ENCODE assay signal across 25 cellular contexts in the genomic region with DNA sequence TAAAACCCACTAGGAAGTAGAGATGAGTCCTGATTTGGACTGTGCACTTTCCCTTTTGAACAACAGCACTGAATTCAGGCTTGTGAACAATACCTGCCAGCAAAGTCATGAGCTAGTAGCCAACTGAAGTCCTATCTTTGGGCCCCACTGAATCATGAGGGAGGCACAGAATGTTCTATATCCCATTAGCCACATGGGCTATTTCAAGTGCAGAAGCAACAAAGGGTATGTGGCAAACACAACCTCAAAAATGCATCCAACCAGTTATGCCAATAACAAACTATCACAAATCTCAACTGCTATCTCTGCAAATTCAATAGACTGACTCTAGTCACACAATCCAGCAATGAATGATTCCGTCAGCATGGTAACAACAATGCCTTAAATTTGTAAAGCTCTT.
DNase-seq lines count a peak whose midpoint lies in the region; ATAC-seq and TF ChIP-seq lines count a peak whose summit lies in the region.
"Had no signal": no experiment of that assay in that cellular context is flagged by ENCODE, and none has a peak within 500 bp of the region (broad histone marks: within the 10 kb centered on the region; RNA-seq: fewer than 3 reads in every experiment).

No MANE protein-coding gene starts in this region.

- H3K9ac ChIP-seq in GM23248 (no peak overlapping the region), adipocyte (ENCODE audit: low read length) (no peak overlapping the region)
- H3K9ac ChIP-seq: BLaER1 treated with 17β-estradiol and CSF1 and Interleukin-3, amounts not matched to agents 10 nM and 100 nM had no signal

- H3K9me3 ChIP-seq in GM23248 (ENCODE audit: low read depth) = no peaks in the 10 kb centered on the region
- H3K9me3 ChIP-seq in adipocyte (ENCODE audit: control insufficient read depth, low read length) = no peaks in the 10 kb centered on the region
- H3K9me3 ChIP-seq in right cardiac atrium (ENCODE audit: control insufficient read depth, low read length) = no peaks in the 10 kb centered on the region
- H3K9me3 ChIP-seq: BLaER1 treated with 17β-estradiol and CSF1 and Interleukin-3, amounts not matched to agents 10 nM and 100 nM; MG63; SJSA1 had no signal

- ATAC-seq in GM21529 (IDR thresholded peaks at IDR 0.05; ENCODE audit: unreplicated experiment) (no peak), HG03139 (IDR thresholded peaks at IDR 0.05; ENCODE audit: unreplicated experiment) (no peak), right cardiac atrium (no peak)
- ATAC-seq: HepG2 had no signal

- no peak overlapping the region for H3K4me2 ChIP-seq in GM23248 (ENCODE audit: unreplicated experiment)
- H3K4me2 ChIP-seq: BLaER1 treated with 17β-estradiol and CSF1 and Interleukin-3, amounts not matched to agents 10 nM and 100 nM; PC-9 had no signal

- H3F3A ChIP-seq in GM23248 (ENCODE audit: insufficient read depth) = peaks cover 11% of the 10 kb centered on the region

- no peaks in the 10 kb centered on the region for H3K79me2 ChIP-seq in GM23248 (ENCODE audit: insufficient read depth)

- 89 to 96% methylated on average over 1 of the region's 1 CpG for WGBS in GM23248 (ENCODE audit: low coverage in 1 of 2, low lambda C conversion rate in 2 of 2, missing lambda C conversion rate in 2 of 2), 2 experiments
- 92% methylated on average over 1 of the region's 1 CpG for WGBS in right cardiac atrium

- no peaks in the 10 kb centered on the region for H3K9me2 ChIP-seq in GM23248 (ENCODE audit: insufficient read depth)

- H3K27me3 ChIP-seq in GM23248 (replicated peaks; ENCODE audit: insufficient read depth) (no peaks in the 10 kb centered on the region), adipocyte (replicated peaks; ENCODE audit: control insufficient read depth, insufficient read depth, low read length) (no peaks in the 10 kb centered on the region), right cardiac atrium (ENCODE audit: control insufficient read depth, insufficient read depth) (no peaks in the 10 kb centered on the region)
- H3K27me3 ChIP-seq: BLaER1 treated with 17β-estradiol and CSF1 and Interleukin-3, amounts not matched to agents 10 nM and 100 nM; MG63; SJSA1 had no signal

- peak; percentile 16 for DNase-seq in GM23248
- peak; percentile 11 for DNase-seq in adipocyte (ENCODE audit: low read depth)
- peak; percentile 16 for DNase-seq in fibroblast of gingiva (ENCODE audit: low read depth)
- peak; percentile 29 to 44 for DNase-seq in foreskin fibroblast
- no peak for DNase-seq in stimulated activated CD4-positive, alpha-beta T cell treated with anti-CD3 and anti-CD28 coated beads, Interleukin-2, amount 100 ng/mL, for 24 hours
- DNase-seq in right cardiac atrium = no peak
- DNase-seq: AML-193; CD4-positive, alpha-beta memory T cell; COR-L47; DMS53; KBM-7; MG63; NCI-H1105 treated with DMSO at 0.1 percent for 48 hours; NCI-H146; NCI-H1930; NCI-H2107; NCI-H524 treated with DMSO at 0.1 percent for 48 hours; NCI-H82; PC-9; Right ventricle myocardium superior had no signal

- no peak overlapping the region for H3K27ac ChIP-seq in GM23248
- no peak overlapping the region for H3K27ac ChIP-seq in right cardiac atrium (ENCODE audit: low read length)
- H3K27ac ChIP-seq: BLaER1 treated with 17β-estradiol and CSF1 and Interleukin-3, amounts not matched to agents 10 nM and 100 nM; PC-9; SJSA1 had no signal

- no peak overlapping the region for H2AFZ ChIP-seq in GM23248
- H2AFZ ChIP-seq: PC-9 had no signal

- H3K4me3 ChIP-seq in GM23248 (no peak overlapping the region), adipocyte (ENCODE audit: low read length) (no peak overlapping the region), foreskin fibroblast (ENCODE audit: low read depth in 1 of 2, low read length in 2 of 2) (no peak overlapping the region), right cardiac atrium (ENCODE audit: low read length) (no peak overlapping the region)
- H3K4me3 ChIP-seq: BLaER1 treated with 17β-estradiol and CSF1 and Interleukin-3, amounts not matched to agents 10 nM and 100 nM; MG63; PC-9; SJSA1 had no signal

- H4K20me1 ChIP-seq in GM23248 (ENCODE audit: insufficient read depth) = no peaks in the 10 kb centered on the region
- H4K20me1 ChIP-seq: BLaER1 treated with 17β-estradiol and CSF1 and Interleukin-3, amounts not matched to agents 10 nM and 100 nM had no signal

- H3K36me3 ChIP-seq in GM23248 (ENCODE audit: low read depth) = no peaks in the 10 kb centered on the region
- no peaks in the 10 kb centered on the region for H3K36me3 ChIP-seq in adipocyte (ENCODE audit: control insufficient read depth, insufficient read depth, low read length, severe bottlenecking)
- H3K36me3 ChIP-seq: BLaER1 treated with 17β-estradiol and CSF1 and Interleukin-3, amounts not matched to agents 10 nM and 100 nM; MG63; SJSA1 had no signal

- no peak for TF ChIP-seq CTCF in foreskin fibroblast (IDR thresholded peaks at IDR 0.05; ENCODE audit: low read depth, low read length)

- in situ Hi-C loops in GM23248 (cut with MboI) = no loop called here

- peaks cover 30% of the 10 kb centered on the region for H3K4me1 ChIP-seq in GM23248 (ENCODE audit: insufficient read depth)
- H3K4me1 ChIP-seq in adipocyte (ENCODE audit: control insufficient read depth, insufficient read depth, low read length) = peaks cover 33% of the 10 kb centered on the region
- H3K4me1 ChIP-seq in right cardiac atrium (ENCODE audit: control insufficient read depth, insufficient read depth, low read length) = no peaks in the 10 kb centered on the region
- H3K4me1 ChIP-seq: BLaER1 treated with 17β-estradiol and CSF1 and Interleukin-3, amounts not matched to agents 10 nM and 100 nM had no signal

- intact Hi-C loops in right cardiac atrium (cut with DNase I) = no loop called here

Comparison
In these comparisons a context has a peak if more than half of its experiments do, and no peak if none do; other contexts are left out.
1. DNase-seq: peak in GM23248 (single experiment), adipocyte (single experiment), fibroblast of gingiva (single experiment) and foreskin fibroblast (2 of 2); none in stimulated activated CD4-positive, alpha-beta T cell treated with anti-CD3 and anti-CD28 coated beads, Interleukin-2, amount 100 ng/mL, for 24 hours (0 of 2) and right cardiac atrium (0 of 3).